In the genomic region with DNA sequence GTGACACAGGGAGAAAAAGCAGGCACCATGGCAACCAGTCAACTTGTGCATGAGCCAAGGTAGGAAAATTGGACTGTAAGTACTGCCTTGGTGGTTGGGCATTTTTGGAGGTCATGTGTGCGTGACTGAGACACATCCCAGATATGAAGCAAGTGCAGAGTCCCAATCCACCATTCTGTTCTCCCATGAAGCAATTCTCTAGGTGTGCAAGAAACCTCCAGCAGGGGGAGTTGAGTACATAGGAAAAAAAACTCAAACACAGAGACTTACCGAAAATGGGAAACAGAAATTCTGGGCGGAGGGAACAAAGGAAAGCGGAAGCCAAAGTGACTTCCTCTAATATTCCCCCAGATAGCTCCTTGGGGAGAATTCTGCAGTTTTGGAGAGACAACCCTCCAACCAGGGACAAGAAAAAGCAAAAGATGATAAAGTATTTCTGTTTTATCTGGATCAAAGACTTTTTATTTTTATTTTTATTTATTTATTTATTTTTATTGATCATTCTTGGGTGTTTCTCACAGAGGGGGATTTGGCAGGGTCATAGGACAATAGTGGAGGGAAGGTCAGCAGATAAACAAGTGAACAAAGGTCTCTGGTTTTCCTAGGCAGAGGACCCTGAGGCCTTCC, we compare ENCODE assay signal across 9 cellular contexts.
A peak's percentile ranks its signal among the peaks of the same experiment; 100 is the strongest.
DNase-seq lines count a peak whose midpoint lies in the region; ATAC-seq and TF ChIP-seq lines count a peak whose summit lies in the region.
"Had no signal": no experiment of that assay in that cellular context is flagged by ENCODE, and none has a peak within 500 bp of the region (broad histone marks: within the 10 kb centered on the region; RNA-seq: fewer than 3 reads in every experiment).

No MANE protein-coding gene starts in this region.

- H3K27me3 Mint-ChIP-seq in activated naive CD4-positive, alpha-beta T cell treated with anti-CD3 and anti-CD28 coated beads for 36 hours (ENCODE audit: low read depth) = peaks cover 12% of the 10 kb centered on the region

- H3K36me3 ChIP-seq in BE2C = no peaks in the 10 kb centered on the region
- no peaks in the 10 kb centered on the region for H3K36me3 ChIP-seq in GM23248 (ENCODE audit: low read depth)
- no peaks in the 10 kb centered on the region for H3K36me3 ChIP-seq in OCI-LY7 (ENCODE audit: insufficient read depth, low read length)

- ATAC-seq in left cardiac atrium (peak; percentile 38 to 58), HG02884 (IDR thresholded peaks at IDR 0.05; ENCODE audit: unreplicated experiment) (no peak), HG02840 (IDR thresholded peaks at IDR 0.05; ENCODE audit: low FRiP score, unreplicated experiment) (no peak)

- no peak overlapping the region for H3K9ac ChIP-seq in GM23248

- peaks cover 2% of the 10 kb centered on the region for H3K4me1 Mint-ChIP-seq in activated naive CD4-positive, alpha-beta T cell treated with anti-CD3 and anti-CD28 coated beads for 36 hours (ENCODE audit: low read depth)

- H2AFZ ChIP-seq in GM23248 (no peak overlapping the region), OCI-LY7 (ENCODE audit: low read length) (no peak overlapping the region)

- no peak overlapping the region for H3K4me3 Mint-ChIP-seq in activated naive CD4-positive, alpha-beta T cell treated with anti-CD3 and anti-CD28 coated beads for 36 hours

- H3K27ac ChIP-seq in GM23248 (no peak overlapping the region), OCI-LY7 (ENCODE audit: low read depth, low read length, poor library complexity, severe bottlenecking) (no peak overlapping the region)
- H3K27ac ChIP-seq: skin epidermis had no signal

- peaks cover 13% of the 10 kb centered on the region for H3K27me3 ChIP-seq in BE2C
- H3K27me3 ChIP-seq in GM23248 (replicated peaks; ENCODE audit: insufficient read depth) = peaks cover 7% of the 10 kb centered on the region; the same call in 1 of the 2 replicates

- no peak overlapping the region for H3K4me2 ChIP-seq in GM23248 (ENCODE audit: unreplicated experiment)
- H3K4me2 ChIP-seq in OCI-LY7 (ENCODE audit: low read length) = no peak overlapping the region

- no TSS peak for BruUV-seq in OCI-LY7 (replicated peaks; lab: Mats Ljungman, UMichigan)

- WGBS in GM23248 (ENCODE audit: low coverage in 1 of 2, low lambda C conversion rate in 2 of 2, missing lambda C conversion rate in 2 of 2), 2 experiments = 50 to 54% methylated on average over 4 of the region's 4 CpGs

- POLR2A ChIA-PET in OCI-LY7 (lab: Charles Lee) = no interaction called here

- in situ Hi-C loops in GM23248 (cut with MboI) = no loop called here

- peak; percentile 51 for DNase-seq in BE2C
- peak; percentile 73 for DNase-seq in GM23248
- peak; percentile 59 for DNase-seq in OCI-LY7 (ENCODE audit: low spot score)
- DNase-seq in activated naive CD4-positive, alpha-beta T cell treated with anti-CD3 and anti-CD28 coated beads for 36 hours = peak; percentile 76
- peak; percentile 33 for DNase-seq in left cardiac atrium
- DNase-seq in stimulated activated CD4-positive, alpha-beta T cell treated with anti-CD3 and anti-CD28 coated beads, Interleukin-15, amount 100 ng/mL, for 48 hours (ENCODE audit: low read depth in 2 of 2) = peak; percentile 10 to 32

- H3K9me2 ChIP-seq in GM23248 (ENCODE audit: insufficient read depth) (no peaks in the 10 kb centered on the region), OCI-LY7 (ENCODE audit: insufficient read depth, low read length) (no peaks in the 10 kb centered on the region)

- H3K4me3 ChIP-seq in BE2C (ENCODE audit: low read depth, low read length) (no peak overlapping the region), GM23248 (no peak overlapping the region), OCI-LY7 (ENCODE audit: low read depth, low read length, poor library complexity, severe bottlenecking) (no peak overlapping the region)
- H3K4me3 ChIP-seq: skin epidermis had no signal

- no peaks in the 10 kb centered on the region for H3K9me3 Mint-ChIP-seq in activated naive CD4-positive, alpha-beta T cell treated with anti-CD3 and anti-CD28 coated beads for 36 hours

- H3K27ac Mint-ChIP-seq in activated naive CD4-positive, alpha-beta T cell treated with anti-CD3 and anti-CD28 coated beads for 36 hours = no peak overlapping the region

- H3K9me3 ChIP-seq in BE2C = no peaks in the 10 kb centered on the region
- H3K9me3 ChIP-seq in GM23248 (ENCODE audit: low read depth) = no peaks in the 10 kb centered on the region
- H3K9me3 ChIP-seq in OCI-LY7 (ENCODE audit: low read length) = no peaks in the 10 kb centered on the region

- TF ChIP-seq CTCF in BE2C (IDR thresholded peaks at IDR 0.05; ENCODE audit: low read depth, low read length) (peak; percentile 78), OCI-LY7 (conservative IDR thresholded peaks at IDR 0.05; ENCODE audit: low read length) (peak; percentile 78)

- CTCF ChIA-PET in OCI-LY7 (lab: Charles Lee; ENCODE audit: unreplicated experiment) = no interaction called here
- CTCF ChIA-PET in activated naive CD4-positive, alpha-beta T cell treated with anti-CD3 and anti-CD28 coated beads for 36 hours (lab: Charles Lee) = interaction anchor here (3.7 to 3.8 kb wide), 2 partner anchors 48 to 54 kb away, joined by 20 to 23 read pairs; no protein-coding TSS in a partner anchor

- H3K79me2 ChIP-seq in GM23248 (ENCODE audit: insufficient read depth) (no peaks in the 10 kb centered on the region), OCI-LY7 (ENCODE audit: insufficient read depth, low read depth, low read length) (no peaks in the 10 kb centered on the region)

- no peaks in the 10 kb centered on the region for H3K36me3 Mint-ChIP-seq in activated naive CD4-positive, alpha-beta T cell treated with anti-CD3 and anti-CD28 coated beads for 36 hours (ENCODE audit: low read depth)

- H4K20me1 ChIP-seq in GM23248 (ENCODE audit: insufficient read depth) (no peaks in the 10 kb centered on the region), OCI-LY7 (ENCODE audit: insufficient read depth, low read length) (no peaks in the 10 kb centered on the region)

- no peaks in the 10 kb centered on the region for H3K4me1 ChIP-seq in BE2C
- H3K4me1 ChIP-seq in GM23248 (ENCODE audit: insufficient read depth) = no peaks in the 10 kb centered on the region
- H3K4me1 ChIP-seq in OCI-LY7 (ENCODE audit: insufficient read depth, low read length, poor library complexity, severe bottlenecking) = no peaks in the 10 kb centered on the region

- no peaks in the 10 kb centered on the region for H3F3A ChIP-seq in GM23248 (ENCODE audit: insufficient read depth)

- intact Hi-C loops in OCI-LY7 (cut with micrococcal nuclease; ENCODE audit: unreplicated experiment) (loop anchor here (1.0 kb wide), 1 partner anchor 49 kb away; no protein-coding TSS in a partner anchor), left cardiac atrium (cut with DNase I) (no loop called here)
- intact Hi-C loops in activated naive CD4-positive, alpha-beta T cell treated with anti-CD3 and anti-CD28 coated beads for 36 hours (cut with micrococcal nuclease) = loop anchor here (1.0 to 5.0 kb wide), 3 partner anchors 49 to 372 kb away; no protein-coding TSS in a partner anchor

Comparison
In these comparisons a context has a peak if more than half of its experiments do, and no peak if none do; other contexts are left out.
1. DNase-seq: peak in every context shown above with its lines; median percentile 76 in activated naive CD4-positive, alpha-beta T cell treated with anti-CD3 and anti-CD28 coated beads for 36 hours; 73 in GM23248; 59 in OCI-LY7; 51 in BE2C; 33 in left cardiac atrium; 21 in stimulated activated CD4-positive, alpha-beta T cell treated with anti-CD3 and anti-CD28 coated beads, Interleukin-15, amount 100 ng/mL, for 48 hours.
2. ATAC-seq: peak in left cardiac atrium (2 of 2); none in HG02884 (single experiment) and HG02840 (single experiment).
3. intact Hi-C loops: an anchor here in OCI-LY7 (1.0 kb wide) and activated naive CD4-positive, alpha-beta T cell treated with anti-CD3 and anti-CD28 coated beads for 36 hours (1.0 to 5.0 kb wide); none called in left cardiac atrium.